ENCODE assay signal across 17 cellular contexts in the genomic region with DNA sequence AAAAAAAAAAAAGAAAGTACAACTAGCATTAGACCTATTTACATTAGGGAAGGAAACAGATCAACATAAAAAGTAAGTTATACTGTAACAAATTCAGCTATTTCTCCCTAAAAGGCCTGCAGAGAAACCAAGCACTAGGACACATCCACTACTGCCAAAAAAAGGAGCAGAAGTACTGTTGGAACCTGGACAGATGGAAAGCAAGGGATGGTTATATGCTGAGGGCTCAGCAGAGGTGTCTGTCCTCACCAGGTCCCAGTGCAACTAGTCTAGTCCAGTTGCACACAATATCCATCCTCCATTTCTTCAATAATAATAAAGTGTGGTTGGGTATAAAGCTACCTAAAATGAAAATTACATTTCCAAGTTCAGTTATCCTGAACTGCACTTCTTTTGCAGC.
DNase-seq lines count a peak whose midpoint lies in the region; ATAC-seq, FAIRE-seq and TF ChIP-seq lines count a peak whose summit lies in the region.
"Had no signal": no experiment of that assay in that cellular context is flagged by ENCODE, and none has a peak within 500 bp of the region (broad histone marks: within the 10 kb centered on the region; RNA-seq: fewer than 3 reads in every experiment).

No MANE protein-coding gene starts in this region.

- TF ChIP-seq RAD21 in GM12878 (IDR thresholded peaks at IDR 0.05; ENCODE audit: insufficient read depth, low read depth, low read length), result no peak

- in situ Hi-C loops in GM12878 (cut with MboI), result no loop called here

- no peaks in the 10 kb centered on the region for H3K4me1 ChIP-seq in GM12878 (ENCODE audit: control insufficient read depth, insufficient read depth, low read length)
- H3K4me1 ChIP-seq in right cardiac atrium (ENCODE audit: control insufficient read depth, insufficient read depth, low read length), result peaks cover 1% of the 10 kb centered on the region
- peaks cover 17% of the 10 kb centered on the region for H3K4me1 ChIP-seq in stomach smooth muscle (ENCODE audit: control insufficient read depth, insufficient read depth, low read length)
- H3K4me1 ChIP-seq: BLaER1 treated with 17β-estradiol and CSF1 and Interleukin-3, amounts not matched to agents 10 nM and 100 nM had no signal

- no peak overlapping the region for H3K4me2 ChIP-seq in GM12878 (ENCODE audit: control insufficient read depth, insufficient read depth)
- H3K4me2 ChIP-seq: BLaER1 treated with 17β-estradiol and CSF1 and Interleukin-3, amounts not matched to agents 10 nM and 100 nM had no signal

- no peak for FAIRE-seq in GM12878 (lab: Jason Lieb, UNC)
- FAIRE-seq: GM12891, GM19239, HTR-8/SVneo had no signal

- no peak overlapping the region for H3K4me3 ChIP-seq in GM12878
- no peak overlapping the region for H3K4me3 ChIP-seq in right cardiac atrium (ENCODE audit: low read length)
- no peak overlapping the region for H3K4me3 ChIP-seq in stomach smooth muscle (ENCODE audit: low read length in 2 of 2)
- H3K4me3 ChIP-seq: BLaER1 treated with 17β-estradiol and CSF1 and Interleukin-3, amounts not matched to agents 10 nM and 100 nM; GM23248 had no signal

- H4K20me1 ChIP-seq in GM12878 (ENCODE audit: control insufficient read depth, insufficient read depth), result no peaks in the 10 kb centered on the region
- H4K20me1 ChIP-seq: BLaER1 treated with 17β-estradiol and CSF1 and Interleukin-3, amounts not matched to agents 10 nM and 100 nM had no signal

- no peak overlapping the region for H3K27ac ChIP-seq in GM12878 (ENCODE audit: control insufficient read depth, insufficient read depth)
- no peak overlapping the region for H3K27ac ChIP-seq in right cardiac atrium (ENCODE audit: low read length)
- H3K27ac ChIP-seq in stomach smooth muscle (ENCODE audit: low read length), result peak overlapping the region; percentile 7
- H3K27ac ChIP-seq: BLaER1 treated with 17β-estradiol and CSF1 and Interleukin-3, amounts not matched to agents 10 nM and 100 nM; GM23248 had no signal

- CTCF ChIA-PET in GM12878 (lab: Yijun Ruan, JAX), result no interaction called here

- H3K9me3 ChIP-seq in GM12878 (replicated peaks; ENCODE audit: control insufficient read depth, insufficient read depth, low read length) (no peaks in the 10 kb centered on the region), right cardiac atrium (ENCODE audit: control insufficient read depth, low read length) (no peaks in the 10 kb centered on the region), stomach smooth muscle (ENCODE audit: control insufficient read depth in 2 of 2, low read length in 2 of 2) (no peaks in the 10 kb centered on the region)

- H3K36me3 ChIP-seq in GM12878 (ENCODE audit: control insufficient read depth in 2 of 2, insufficient read depth in 2 of 2, low read length in 1 of 2) (no peaks in the 10 kb centered on the region), stomach smooth muscle (ENCODE audit: control insufficient read depth in 2 of 2, insufficient read depth in 2 of 2, low read length in 2 of 2) (peaks cover 2 to 14% of the 10 kb centered on the region in 2 donors)

- no peak for TF ChIP-seq POLR2A in GM12878 (IDR thresholded peaks at IDR 0.05; ENCODE audit: low read depth, low read length)

- DNase-seq in Right ventricle myocardium superior, result no peak
- no peak for DNase-seq in cardiac septum (ENCODE audit: low spot score)
- DNase-seq in GM12878 (ENCODE audit: low read depth, low spot score), result no peak
- DNase-seq in right cardiac atrium, result no peak
- DNase-seq in inferior parietal cortex (ENCODE audit: extremely low spot score), result no peak
- no peak for DNase-seq in stimulated activated CD4-positive, alpha-beta T cell treated with anti-CD3 and anti-CD28 coated beads, Interleukin-15, amount 100 ng/mL, for 24 hours
- no peak for DNase-seq in effector CD8-positive, alpha-beta T cell (lab: John Stamatoyannopoulos, UW)
- DNase-seq: Calu3; CD8-positive, alpha-beta T cell; DMS79 treated with DMSO at 0.1 percent for 48 hours; GM23248; HCEC 1CT had no signal

- RAD21 ChIA-PET in GM12878 (lab: Charles Lee; ENCODE audit: unreplicated experiment), result no interaction called here

- TSS peak; percentile 35 for BruUV-seq in GM12878 (replicated peaks; lab: Mats Ljungman, UMichigan)

- POLR2A ChIA-PET in GM12878 (lab: Charles Lee), result no interaction called here

- no peaks in the 10 kb centered on the region for H3K79me2 ChIP-seq in GM12878 (ENCODE audit: control insufficient read depth, insufficient read depth, low read length)

- H2AFZ ChIP-seq in GM12878 (ENCODE audit: control insufficient read depth, low read depth, low read length), result no peak overlapping the region
- H2AFZ ChIP-seq: GM23248 had no signal

- no peak for TF ChIP-seq CTCF in GM12878 (IDR thresholded peaks at IDR 0.05 in 2 of 3, conservative IDR thresholded peaks at IDR 0.05 in 1 of 3; ENCODE audit: control insufficient read depth in 2 of 3, extremely low read depth in 1 of 3, insufficient read depth in 1 of 3, low read depth in 3 of 3, low read length in 3 of 3)

- no peaks in the 10 kb centered on the region for H3K27me3 ChIP-seq in GM12878 (replicated peaks in 1 of 2; ENCODE audit: control insufficient read depth in 2 of 2, insufficient read depth in 2 of 2, low read length in 1 of 2)
- H3K27me3 ChIP-seq in right cardiac atrium (ENCODE audit: control insufficient read depth, insufficient read depth), result no peaks in the 10 kb centered on the region
- H3K27me3 ChIP-seq in stomach smooth muscle (ENCODE audit: control insufficient read depth in 1 of 2, insufficient read depth in 2 of 2, low read length in 2 of 2), result no peaks in the 10 kb centered on the region
- H3K27me3 ChIP-seq: BLaER1 treated with 17β-estradiol and CSF1 and Interleukin-3, amounts not matched to agents 10 nM and 100 nM had no signal

- intact Hi-C loops in Right ventricle myocardium superior (cut with DNase I) (no loop called here), cardiac septum (cut with DNase I) (no loop called here), GM12878 (cut with micrococcal nuclease; ENCODE audit: unreplicated experiment) (no loop called here), right cardiac atrium (cut with DNase I) (no loop called here)

- ATAC-seq in Right ventricle myocardium superior (ENCODE audit: poor library complexity) (peak; percentile 38), GM12878 (no peak), right cardiac atrium (peak; percentile 35 to 59)
- ATAC-seq: CD8-positive, alpha-beta T cell had no signal

- SMC1A ChIA-PET in GM12878 (lab: Charles Lee; ENCODE audit: uncharacterized antibody, unreplicated experiment), result interaction anchor here (1.3 kb wide), 1 partner anchor 9 kb away, joined by 3 read pairs; no protein-coding TSS in a partner anchor

- TF ChIP-seq EP300 in GM12878 (IDR thresholded peaks at IDR 0.05; ENCODE audit: borderline replicate concordance in 1 of 2, control insufficient read depth in 1 of 2, low read depth in 2 of 2, low read length in 2 of 2), result no peak

- H3K9ac ChIP-seq in GM12878 (ENCODE audit: control insufficient read depth, insufficient read depth, low read length) (no peak overlapping the region), stomach smooth muscle (ENCODE audit: low read length in 2 of 2) (no peak overlapping the region)
- H3K9ac ChIP-seq: BLaER1 treated with 17β-estradiol and CSF1 and Interleukin-3, amounts not matched to agents 10 nM and 100 nM; GM23248 had no signal

TF ChIP-seq in GM12878, 131 proteins besides CTCF, POLR2A, EP300 and RAD21:
- no peak for TF ChIP-seq NFYA (IDR thresholded peaks at IDR 0.05; ENCODE audit: borderline replicate concordance, low read depth, low read length)
- no peak for TF ChIP-seq IKZF2 (IDR thresholded peaks at IDR 0.05)
- TF ChIP-seq BHLHE40 (IDR thresholded peaks at IDR 0.05; ENCODE audit: borderline replicate concordance in 1 of 2, low read depth in 2 of 2, low read length in 1 of 2), result no peak
- no peak for TF ChIP-seq CHD2 (IDR thresholded peaks at IDR 0.05; ENCODE audit: borderline replicate concordance, low read depth, low read length)
